ENCODE assay signal across 13 cellular contexts in genomic region chr18:58279504-58280158, GRCh38.
"Had no signal": no experiment of that assay in that cellular context is flagged by ENCODE, and none has a peak within 500 bp of the region (broad histone marks: within the 10 kb centered on the region; RNA-seq: fewer than 3 reads in every experiment).

No MANE protein-coding gene starts in this region.

- DNase-seq: activated CD4-positive, alpha-beta memory T cell treated with anti-CD3 and anti-CD28 coated beads for 36 hours; activated CD4-positive, alpha-beta T cell treated with anti-CD3 and anti-CD28 coated beads for 36 hours; activated naive CD4-positive, alpha-beta T cell; activated naive CD8-positive, alpha-beta T cell treated with anti-CD3 and anti-CD28 coated beads, Interleukin-2, amount 10 ng/mL, durations not matched to agents 7 days and 5 days; amygdala; dermis blood vessel endothelial cell; effector memory CD4-positive, alpha-beta T cell; stimulated activated CD4-positive, alpha-beta T cell treated with anti-CD3 and anti-CD28 coated beads, Interleukin-2, amount 100 ng/mL, for 24 hours; stimulated activated naive CD8-positive, alpha-beta T cell treated with anti-CD3 and anti-CD28 coated beads, Interleukin-15, amount 100 ng/mL, for 72 hours had no signal

- H3K4me1 Mint-ChIP-seq: activated CD4-positive, alpha-beta T cell treated with anti-CD3 and anti-CD28 coated beads for 36 hours; activated naive CD8-positive, alpha-beta T cell treated with anti-CD3 and anti-CD28 coated beads, Interleukin-2, amount 10 ng/mL, durations not matched to agents 7 days and 5 days; stimulated activated naive CD8-positive, alpha-beta T cell treated with anti-CD3 and anti-CD28 coated beads, Interleukin-15, amount 100 ng/mL, for 72 hours had no signal

- H3K36me3 Mint-ChIP-seq: activated CD4-positive, alpha-beta memory T cell treated with anti-CD3 and anti-CD28 coated beads for 36 hours; activated naive CD8-positive, alpha-beta T cell treated with anti-CD3 and anti-CD28 coated beads, Interleukin-2, amount 10 ng/mL, durations not matched to agents 7 days and 5 days had no signal

- H3K27me3 ChIP-seq: right atrium auricular region had no signal

- ATAC-seq: activated CD4-positive, alpha-beta T cell treated with anti-CD3 and anti-CD28 coated beads for 36 hours; stimulated activated naive CD8-positive, alpha-beta T cell treated with anti-CD3 and anti-CD28 coated beads, Interleukin-15, amount 100 ng/mL, for 72 hours had no signal

- H3K27me3 Mint-ChIP-seq: activated CD4-positive, alpha-beta memory T cell treated with anti-CD3 and anti-CD28 coated beads for 36 hours; activated CD4-positive, alpha-beta T cell treated with anti-CD3 and anti-CD28 coated beads for 36 hours; memory B cell; progenitor cell of endocrine pancreas; stimulated activated naive CD8-positive, alpha-beta T cell treated with anti-CD3 and anti-CD28 coated beads, Interleukin-15, amount 100 ng/mL, for 72 hours had no signal

- FAIRE-seq: endothelial cell of umbilical vein had no signal

- H3K9me3 ChIP-seq: right atrium auricular region had no signal

- H3K27ac Mint-ChIP-seq: activated CD4-positive, alpha-beta memory T cell treated with anti-CD3 and anti-CD28 coated beads for 36 hours; activated CD4-positive, alpha-beta T cell treated with anti-CD3 and anti-CD28 coated beads for 36 hours; activated naive CD8-positive, alpha-beta T cell treated with anti-CD3 and anti-CD28 coated beads, Interleukin-2, amount 10 ng/mL, durations not matched to agents 7 days and 5 days; memory B cell; stimulated activated naive CD8-positive, alpha-beta T cell treated with anti-CD3 and anti-CD28 coated beads, Interleukin-15, amount 100 ng/mL, for 72 hours had no signal

- H3K4me3 ChIP-seq: right atrium auricular region had no signal

- H3K4me3 Mint-ChIP-seq: activated CD4-positive, alpha-beta memory T cell treated with anti-CD3 and anti-CD28 coated beads for 36 hours; activated CD4-positive, alpha-beta T cell treated with anti-CD3 and anti-CD28 coated beads for 36 hours; activated naive CD8-positive, alpha-beta T cell treated with anti-CD3 and anti-CD28 coated beads, Interleukin-2, amount 10 ng/mL, durations not matched to agents 7 days and 5 days; memory B cell; stimulated activated naive CD8-positive, alpha-beta T cell treated with anti-CD3 and anti-CD28 coated beads, Interleukin-15, amount 100 ng/mL, for 72 hours had no signal

- H3K36me3 ChIP-seq: right atrium auricular region had no signal

- H3K9me3 Mint-ChIP-seq: activated CD4-positive, alpha-beta memory T cell treated with anti-CD3 and anti-CD28 coated beads for 36 hours; activated naive CD8-positive, alpha-beta T cell treated with anti-CD3 and anti-CD28 coated beads, Interleukin-2, amount 10 ng/mL, durations not matched to agents 7 days and 5 days; memory B cell; stimulated activated naive CD8-positive, alpha-beta T cell treated with anti-CD3 and anti-CD28 coated beads, Interleukin-15, amount 100 ng/mL, for 72 hours had no signal
